ENCODE assay signal across 36 cellular contexts in the genomic region with DNA sequence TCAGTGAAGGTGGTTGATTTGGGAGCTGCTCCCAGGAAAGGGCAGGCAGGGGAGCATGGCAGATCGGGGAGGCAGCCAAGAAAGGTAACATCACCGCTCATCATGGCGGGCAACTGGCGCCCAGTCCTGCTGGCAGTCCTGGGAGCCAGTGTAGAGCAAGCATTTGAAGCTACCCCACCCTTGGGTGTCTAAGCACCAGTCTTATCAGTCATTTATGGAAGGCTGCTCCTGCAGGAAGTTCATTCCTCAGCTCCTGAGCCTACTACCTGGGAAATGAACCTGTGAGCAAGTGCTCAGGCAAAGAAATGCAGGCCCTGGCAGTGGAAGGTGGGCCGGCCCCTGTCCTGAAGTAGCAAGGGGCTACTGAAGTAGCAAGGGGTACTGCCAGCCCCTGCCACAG. TPM values are rescaled to one million over a fixed set of nuclear protein-coding genes. Genes with fewer than 3 reads are reported as not detected.
"Had no signal": no experiment of that assay in that cellular context is flagged by ENCODE, and none has a peak within 500 bp of the region (broad histone marks: within the 10 kb centered on the region; RNA-seq: fewer than 3 reads in every experiment).

No MANE protein-coding gene starts in this region.

- H3K4me1 ChIP-seq: adrenal gland, breast epithelium had no signal

- H3K36me3 ChIP-seq: adrenal gland, brain microvascular endothelial cell, breast epithelium had no signal

- H3K27ac ChIP-seq: adrenal gland, brain microvascular endothelial cell, breast epithelium, VCaP had no signal

- DNase-seq: activated B cell treated with CpG ODN at 0.5 μM for 24 hours; activated CD4-positive, alpha-beta memory T cell treated with anti-CD3 and anti-CD28 coated beads for 36 hours; activated CD4-positive, alpha-beta T cell treated with anti-CD3 and anti-CD28 coated beads for 4 hours; activated CD4-positive, alpha-beta T cell treated with anti-CD3 and anti-CD28 coated beads, Interleukin-2, amount 10 ng/mL, durations not matched to agents 24 days and 14 days; activated CD4-positive, alpha-beta T cell treated with anti-CD3 and anti-CD28 coated beads, Interleukin-2, amount 50 U/mL, for 1 hour; activated CD4-positive, alpha-beta T cell treated with anti-CD3 and anti-CD28 coated beads, Interleukin-2, amount 50 U/mL, for 4 hours; activated CD8-positive, alpha-beta memory T cell treated with anti-CD3 and anti-CD28 coated beads, Interleukin-2, amount 50 U/mL, for 4 hours; activated CD8-positive, alpha-beta T cell treated with anti-CD3 and anti-CD28 coated beads for 36 hours; activated effector memory CD4-positive, alpha-beta T cell treated with anti-CD3 and anti-CD28 coated beads, Interleukin-2, amount 50 U/mL, for 16 hours; activated gamma-delta T cell treated with Interleukin-2 at 50 U/mL for 16 hours; activated naive CD4-positive, alpha-beta T cell; activated naive CD4-positive, alpha-beta T cell treated with anti-CD3 and anti-CD28 coated beads for 36 hours; activated naive CD4-positive, alpha-beta T cell treated with anti-CD3 and anti-CD28 coated beads, Interleukin-2, amount 50 U/mL, for 16 hours; activated naive CD8-positive, alpha-beta T cell treated with anti-CD3 and anti-CD28 coated beads for 36 hours; activated T-cell treated with anti-CD3 and anti-CD28 coated beads for 4 hours; activated T-cell treated with anti-CD3 and anti-CD28 coated beads, Interleukin-2, amount 50 U/mL, for 1 hour; activated T-cell treated with anti-CD3 and anti-CD28 coated beads, Interleukin-2, amount 50 U/mL, for 4 hours; activated T-cell treated with anti-CD3 and anti-CD28 coated beads, Interleukin-2, amount 50 U/mL, for 72 hours; adrenal gland; amniotic stem cell; aorta; body of pancreas; brain microvascular endothelial cell; central memory CD4-positive, alpha-beta T cell; T-helper 1 cell; T-helper 2 cell; T-helper 9 cell had no signal

- ATAC-seq: activated CD8-positive, alpha-beta T cell treated with anti-CD3 and anti-CD28 coated beads for 36 hours; activated naive CD4-positive, alpha-beta T cell treated with anti-CD3 and anti-CD28 coated beads, Interleukin-2, amount 50 U/mL, for 72 hours; activated T-cell treated with anti-CD3 and anti-CD28 coated beads, Interleukin-2, amount 50 U/mL, for 4 hours; activated T-cell treated with anti-CD3 and anti-CD28 coated beads, Interleukin-2, amount 50 U/mL, for 72 hours; activated T-helper 17 cell treated with anti-CD3 and anti-CD28 coated beads, Interleukin-2, amount 50 U/mL, for 72 hours had no signal

- H3K9me3 ChIP-seq: adrenal gland, body of pancreas, breast epithelium had no signal

- H3K27me3 ChIP-seq: adrenal gland, body of pancreas, brain microvascular endothelial cell, breast epithelium had no signal

- H3K4me3 ChIP-seq: adrenal gland, body of pancreas, breast epithelium had no signal

RNA-seq across cellular contexts. Expression of a gene that starts 41.5 kb away (rescaled TPM):
- total RNA-seq: activated B cell treated with CpG ODN at 0.5 μM for 24 hours; activated CD4-positive, alpha-beta memory T cell treated with anti-CD3 and anti-CD28 coated beads for 36 hours; activated CD4-positive, alpha-beta T cell treated with anti-CD3 and anti-CD28 coated beads, Interleukin-2, amount 10 ng/mL, durations not matched to agents 24 days and 14 days; activated CD8-positive, alpha-beta memory T cell treated with anti-CD3 and anti-CD28 coated beads for 36 hours; activated CD8-positive, alpha-beta T cell treated with anti-CD3 and anti-CD28 coated beads for 36 hours; activated naive CD4-positive, alpha-beta T cell treated with anti-CD3 and anti-CD28 coated beads for 36 hours; activated naive CD4-positive, alpha-beta T cell treated with anti-CD3 and anti-CD28 coated beads, Interleukin-2, amount 50 U/mL, for 72 hours; activated naive CD8-positive, alpha-beta T cell treated with anti-CD3 and anti-CD28 coated beads for 36 hours; activated T-cell treated with anti-CD3 and anti-CD28 coated beads, Interleukin-2, amount 50 U/mL, for 4 hours; activated T-cell treated with anti-CD3 and anti-CD28 coated beads, Interleukin-2, amount 50 U/mL, for 72 hours; activated T-helper 1 cell treated with anti-CD3 and anti-CD28 coated beads, Interleukin-12 subunit alpha, Interleukin-12 subunit beta, Interleukin-2, Interleukin-4 antibody, amounts not matched to agents 30 ng/mL and 10 ng/mL and 1 ng/mL, durations not matched to agents 14 hours and 24 hours and 36 hours; activated T-helper 17 cell treated with anti-CD3 and anti-CD28 coated beads, Interleukin-2, amount 50 U/mL, for 72 hours; adrenal gland; aorta; astrocyte; breast epithelium; cardiac septum; cerebellum had no signal
- polyA plus RNA-seq: adrenal gland, aorta had no signal
